In the genomic region with DNA sequence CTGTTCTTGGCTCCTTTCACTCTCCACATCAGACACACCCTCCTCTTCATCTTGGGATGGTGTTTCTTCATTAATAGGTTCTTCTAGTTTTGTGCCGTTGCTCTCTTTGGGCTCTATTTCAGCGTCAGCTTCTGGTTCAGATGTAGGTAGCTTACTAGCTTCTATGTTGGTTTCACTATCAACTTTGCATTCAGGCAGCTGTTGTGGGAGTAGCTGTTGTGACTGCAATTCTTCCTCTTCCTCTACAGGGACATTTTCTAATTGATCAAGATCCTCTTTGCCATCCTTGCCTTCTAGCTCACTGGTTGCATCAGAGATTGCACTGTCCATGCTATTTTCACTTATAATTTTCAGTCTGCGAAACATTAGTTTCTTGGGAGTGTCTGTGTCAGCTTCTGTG, we compare ENCODE assay signal across 1 cellular context.
TF ChIP-seq lines count a peak whose summit lies in the region.

No MANE protein-coding gene starts in this region.

TF ChIP-seq in GM12878, 131 proteins besides CTCF, POLR2A, EP300 and RAD21:
- TF ChIP-seq, protein P1, sequence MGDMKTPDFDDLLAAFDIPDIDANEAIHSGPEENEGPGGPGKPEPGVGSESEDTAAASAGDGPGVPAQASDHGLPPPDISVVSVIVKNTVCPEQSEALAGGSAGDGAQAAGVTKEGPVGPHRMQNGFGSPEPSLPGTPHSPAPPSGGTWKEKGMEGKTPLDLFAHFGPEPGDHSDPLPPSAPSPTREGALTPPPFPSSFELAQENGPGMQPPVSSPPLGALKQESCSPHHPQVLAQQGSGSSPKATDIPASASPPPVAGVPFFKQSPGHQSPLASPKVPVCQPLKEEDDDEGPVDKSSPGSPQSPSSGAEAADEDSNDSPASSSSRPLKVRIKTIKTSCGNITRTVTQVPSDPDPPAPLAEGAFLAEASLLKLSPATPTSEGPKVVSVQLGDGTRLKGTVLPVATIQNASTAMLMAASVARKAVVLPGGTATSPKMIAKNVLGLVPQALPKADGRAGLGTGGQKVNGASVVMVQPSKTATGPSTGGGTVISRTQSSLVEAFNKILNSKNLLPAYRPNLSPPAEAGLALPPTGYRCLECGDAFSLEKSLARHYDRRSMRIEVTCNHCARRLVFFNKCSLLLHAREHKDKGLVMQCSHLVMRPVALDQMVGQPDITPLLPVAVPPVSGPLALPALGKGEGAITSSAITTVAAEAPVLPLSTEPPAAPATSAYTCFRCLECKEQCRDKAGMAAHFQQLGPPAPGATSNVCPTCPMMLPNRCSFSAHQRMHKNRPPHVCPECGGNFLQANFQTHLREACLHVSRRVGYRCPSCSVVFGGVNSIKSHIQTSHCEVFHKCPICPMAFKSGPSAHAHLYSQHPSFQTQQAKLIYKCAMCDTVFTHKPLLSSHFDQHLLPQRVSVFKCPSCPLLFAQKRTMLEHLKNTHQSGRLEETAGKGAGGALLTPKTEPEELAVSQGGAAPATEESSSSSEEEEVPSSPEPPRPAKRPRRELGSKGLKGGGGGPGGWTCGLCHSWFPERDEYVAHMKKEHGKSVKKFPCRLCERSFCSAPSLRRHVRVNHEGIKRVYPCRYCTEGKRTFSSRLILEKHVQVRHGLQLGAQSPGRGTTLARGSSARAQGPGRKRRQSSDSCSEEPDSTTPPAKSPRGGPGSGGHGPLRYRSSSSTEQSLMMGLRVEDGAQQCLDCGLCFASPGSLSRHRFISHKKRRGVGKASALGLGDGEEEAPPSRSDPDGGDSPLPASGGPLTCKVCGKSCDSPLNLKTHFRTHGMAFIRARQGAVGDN (IDR thresholded peaks at IDR 0.05) = no peak
- TF ChIP-seq MXI1 (IDR thresholded peaks at IDR 0.05; ENCODE audit: low read depth, low read length) (no peak), ZZZ3 (IDR thresholded peaks at IDR 0.05; ENCODE audit: control insufficient read depth, insufficient read length, low read depth) (no peak), NBN (IDR thresholded peaks at IDR 0.05) (no peak), NR2C1 (IDR thresholded peaks at IDR 0.05) (no peak), KLF5 (IDR thresholded peaks at IDR 0.05; ENCODE audit: partially characterized antibody) (no peak), TAF1 (IDR thresholded peaks at IDR 0.05; ENCODE audit: borderline replicate concordance, low read depth, low read length) (no peak), SIX5 (IDR thresholded peaks at IDR 0.05; ENCODE audit: low read depth, low read length, severe bottlenecking) (no peak), CBX3 (IDR thresholded peaks at IDR 0.05; ENCODE audit: borderline replicate concordance, low read depth) (no peak), ZNF622 (IDR thresholded peaks at IDR 0.05) (no peak), NR2C2 (IDR thresholded peaks at IDR 0.05; ENCODE audit: borderline replicate concordance, control insufficient read depth, insufficient read length, low read depth) (no peak), IKZF1 (conservative IDR thresholded peaks at IDR 0.05) (no peak), ZNF217 (IDR thresholded peaks at IDR 0.05) (no peak)
- TF ChIP-seq, protein P2, sequence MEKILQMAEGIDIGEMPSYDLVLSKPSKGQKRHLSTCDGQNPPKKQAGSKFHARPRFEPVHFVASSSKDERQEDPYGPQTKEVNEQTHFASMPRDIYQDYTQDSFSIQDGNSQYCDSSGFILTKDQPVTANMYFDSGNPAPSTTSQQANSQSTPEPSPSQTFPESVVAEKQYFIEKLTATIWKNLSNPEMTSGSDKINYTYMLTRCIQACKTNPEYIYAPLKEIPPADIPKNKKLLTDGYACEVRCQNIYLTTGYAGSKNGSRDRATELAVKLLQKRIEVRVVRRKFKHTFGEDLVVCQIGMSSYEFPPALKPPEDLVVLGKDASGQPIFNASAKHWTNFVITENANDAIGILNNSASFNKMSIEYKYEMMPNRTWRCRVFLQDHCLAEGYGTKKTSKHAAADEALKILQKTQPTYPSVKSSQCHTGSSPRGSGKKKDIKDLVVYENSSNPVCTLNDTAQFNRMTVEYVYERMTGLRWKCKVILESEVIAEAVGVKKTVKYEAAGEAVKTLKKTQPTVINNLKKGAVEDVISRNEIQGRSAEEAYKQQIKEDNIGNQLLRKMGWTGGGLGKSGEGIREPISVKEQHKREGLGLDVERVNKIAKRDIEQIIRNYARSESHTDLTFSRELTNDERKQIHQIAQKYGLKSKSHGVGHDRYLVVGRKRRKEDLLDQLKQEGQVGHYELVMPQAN (conservative IDR thresholded peaks at IDR 0.05) = no peak
- TF ChIP-seq, protein P3, sequence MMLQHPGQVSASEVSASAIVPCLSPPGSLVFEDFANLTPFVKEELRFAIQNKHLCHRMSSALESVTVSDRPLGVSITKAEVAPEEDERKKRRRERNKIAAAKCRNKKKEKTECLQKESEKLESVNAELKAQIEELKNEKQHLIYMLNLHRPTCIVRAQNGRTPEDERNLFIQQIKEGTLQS (IDR thresholded peaks at IDR 0.05; ENCODE audit: borderline replicate concordance, extremely low read depth, low read depth, low read length) = no peak
TF ChIP-seq in GM12878: peak in this region for 0.
